ENCODE assay signal across 16 cellular contexts in the genomic region with DNA sequence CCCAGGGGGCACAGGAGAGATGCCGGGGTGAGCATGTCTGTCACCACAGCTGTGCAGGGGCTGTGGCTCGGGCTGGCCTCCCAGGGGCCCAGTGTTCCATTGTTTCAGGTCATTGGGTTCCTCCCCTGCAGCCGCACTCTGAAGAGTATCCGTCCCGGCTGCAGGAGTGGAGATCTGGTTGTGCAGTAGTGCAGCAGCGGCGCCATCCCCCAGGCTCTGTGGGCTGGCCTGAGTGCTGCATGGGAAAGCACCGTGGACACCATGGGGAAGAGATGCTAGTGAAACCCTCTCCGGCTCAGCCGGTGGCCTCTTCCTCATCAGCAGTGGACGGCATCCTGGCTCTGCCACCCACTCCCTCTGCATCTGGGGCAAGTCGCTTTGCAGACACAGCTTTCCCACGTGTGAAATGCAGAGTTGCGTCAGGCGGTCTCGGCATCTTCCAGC. TPM values are rescaled to one million over a fixed set of nuclear protein-coding genes. Genes with fewer than 3 reads are reported as not detected.
A peak's percentile ranks its signal among the peaks of the same experiment; 100 is the strongest.
DNase-seq lines count a peak whose midpoint lies in the region; ATAC-seq and TF ChIP-seq lines count a peak whose summit lies in the region.
"Had no signal": no experiment of that assay in that cellular context is flagged by ENCODE, and none has a peak within 500 bp of the region (broad histone marks: within the 10 kb centered on the region; RNA-seq: fewer than 3 reads in every experiment).

No MANE protein-coding gene starts in this region.

- peak overlapping the region; percentile 28 to 68 (median 46) for H3K27ac ChIP-seq in esophagus muscularis mucosa (replicated peaks in 1 of 4)
- peak overlapping the region in 3 of 4 donors; percentile 22 to 93 (median 89) for H3K27ac ChIP-seq in tibial nerve
- H3K27ac ChIP-seq: SJSA1 had no signal

- POLR2A ChIA-PET in naive thymus-derived CD8-positive, alpha-beta T cell (lab: Charles Lee), result interaction anchor here (1.2 to 4.2 kb wide), 3 partner anchors 11 to 30 kb away, joined by 3 to 43 read pairs (median 4); a partner anchor contains a TSS
- POLR2A ChIA-PET in activated CD4-positive, alpha-beta memory T cell treated with anti-CD3 and anti-CD28 coated beads, Interleukin-2, amount 10 ng/mL, durations not matched to agents 7 days and 5 days (lab: Charles Lee), result interaction anchor here (0.8 to 2.8 kb wide), 2 partner anchors 9 to 29 kb away, joined by 3 to 8 read pairs; a partner anchor contains a TSS

- TF ChIP-seq CTCF in esophagus muscularis mucosa (IDR thresholded peaks at IDR 0.05), result no peak
- no peak for TF ChIP-seq CTCF in tibial nerve (IDR thresholded peaks at IDR 0.05)

- peaks cover 64% of the 10 kb centered on the region for H3K4me1 Mint-ChIP-seq in activated naive CD4-positive, alpha-beta T cell treated with anti-CD3 and anti-CD28 coated beads, Interleukin-2, amount 10 ng/mL, durations not matched to agents 7 days and 5 days
- H3K4me1 Mint-ChIP-seq in naive thymus-derived CD8-positive, alpha-beta T cell, result peaks cover 46 to 90% (median 87%) of the 10 kb centered on the region in 4 donors
- peaks cover 66% of the 10 kb centered on the region for H3K4me1 Mint-ChIP-seq in activated CD4-positive, alpha-beta memory T cell treated with anti-CD3 and anti-CD28 coated beads, Interleukin-2, amount 10 ng/mL, durations not matched to agents 7 days and 5 days

- no peak for ATAC-seq in naive thymus-derived CD8-positive, alpha-beta T cell
- ATAC-seq: activated CD8-positive, alpha-beta T cell treated with anti-CD3 and anti-CD28 coated beads, Interleukin-2, amount 10 ng/mL, durations not matched to agents 7 days and 5 days; GM23338 had no signal

- H3K4me3 Mint-ChIP-seq in activated naive CD4-positive, alpha-beta T cell treated with anti-CD3 and anti-CD28 coated beads, Interleukin-2, amount 10 ng/mL, durations not matched to agents 7 days and 5 days, result no peak overlapping the region
- H3K4me3 Mint-ChIP-seq in naive thymus-derived CD8-positive, alpha-beta T cell, result peak overlapping the region in 1 of 10 donors; percentile 19
- no peak overlapping the region for H3K4me3 Mint-ChIP-seq in activated CD4-positive, alpha-beta memory T cell treated with anti-CD3 and anti-CD28 coated beads, Interleukin-2, amount 10 ng/mL, durations not matched to agents 7 days and 5 days
- H3K4me3 Mint-ChIP-seq: activated CD8-positive, alpha-beta T cell treated with anti-CD3 and anti-CD28 coated beads, Interleukin-2, amount 10 ng/mL, durations not matched to agents 7 days and 5 days; GM23338 had no signal

- 82% methylated on average over 12 of the region's 16 CpGs for WGBS in esophagus muscularis mucosa
- WGBS in tibial nerve, 2 donors, result 63 to 67% methylated on average over 13 to 14 of the region's 16 CpGs

- H3K27ac Mint-ChIP-seq in activated naive CD4-positive, alpha-beta T cell treated with anti-CD3 and anti-CD28 coated beads, Interleukin-2, amount 10 ng/mL, durations not matched to agents 7 days and 5 days, result peak overlapping the region; percentile 13
- H3K27ac Mint-ChIP-seq in naive thymus-derived CD8-positive, alpha-beta T cell, result peak overlapping the region in 8 of 10 donors; percentile 37 to 96 (median 78)
- H3K27ac Mint-ChIP-seq in activated CD4-positive, alpha-beta memory T cell treated with anti-CD3 and anti-CD28 coated beads, Interleukin-2, amount 10 ng/mL, durations not matched to agents 7 days and 5 days, result no peak overlapping the region
- H3K27ac Mint-ChIP-seq: activated CD8-positive, alpha-beta T cell treated with anti-CD3 and anti-CD28 coated beads, Interleukin-2, amount 10 ng/mL, durations not matched to agents 7 days and 5 days; GM23338 had no signal

- H3K4me1 ChIP-seq in esophagus muscularis mucosa, result peaks cover 19 to 45% (median 38%) of the 10 kb centered on the region in 4 donors
- H3K4me1 ChIP-seq in tibial nerve, result peaks cover 5 to 76% (median 52%) of the 10 kb centered on the region in 4 donors

- CTCF ChIA-PET in activated naive CD4-positive, alpha-beta T cell treated with anti-CD3 and anti-CD28 coated beads, Interleukin-2, amount 10 ng/mL, durations not matched to agents 7 days and 5 days (lab: Charles Lee), result no interaction called here
- CTCF ChIA-PET in activated CD4-positive, alpha-beta memory T cell treated with anti-CD3 and anti-CD28 coated beads, Interleukin-2, amount 10 ng/mL, durations not matched to agents 7 days and 5 days (lab: Charles Lee), result no interaction called here

- H3K36me3 ChIP-seq in esophagus muscularis mucosa (peaks cover 0 to 7% (median 0%) of the 10 kb centered on the region in 4 donors), tibial nerve (peaks cover 0 to 9% (median 0%) of the 10 kb centered on the region in 3 donors)
- H3K36me3 ChIP-seq: SJSA1 had no signal

- H3K36me3 Mint-ChIP-seq in activated naive CD4-positive, alpha-beta T cell treated with anti-CD3 and anti-CD28 coated beads, Interleukin-2, amount 10 ng/mL, durations not matched to agents 7 days and 5 days, result peaks cover 22% of the 10 kb centered on the region
- H3K36me3 Mint-ChIP-seq in naive thymus-derived CD8-positive, alpha-beta T cell, result peaks cover 0 to 23% (median 9%) of the 10 kb centered on the region in 3 donors
- H3K36me3 Mint-ChIP-seq in activated CD4-positive, alpha-beta memory T cell treated with anti-CD3 and anti-CD28 coated beads, Interleukin-2, amount 10 ng/mL, durations not matched to agents 7 days and 5 days (ENCODE audit: low read depth), result peaks cover 26% of the 10 kb centered on the region

- H3K4me3 ChIP-seq in esophagus muscularis mucosa (no peak overlapping the region), tibial nerve (no peak overlapping the region)
- H3K4me3 ChIP-seq: GM23338, SJSA1 had no signal

- H3K9me3 ChIP-seq in esophagus muscularis mucosa (no peaks in the 10 kb centered on the region), tibial nerve (no peaks in the 10 kb centered on the region)
- H3K9me3 ChIP-seq: Caco-2, SJSA1 had no signal

- peaks cover 1% of the 10 kb centered on the region for H3K9me3 Mint-ChIP-seq in activated naive CD4-positive, alpha-beta T cell treated with anti-CD3 and anti-CD28 coated beads, Interleukin-2, amount 10 ng/mL, durations not matched to agents 7 days and 5 days
- H3K9me3 Mint-ChIP-seq in naive thymus-derived CD8-positive, alpha-beta T cell, result peaks cover 0 to 1% (median 0%) of the 10 kb centered on the region in 9 donors
- no peaks in the 10 kb centered on the region for H3K9me3 Mint-ChIP-seq in activated CD4-positive, alpha-beta memory T cell treated with anti-CD3 and anti-CD28 coated beads, Interleukin-2, amount 10 ng/mL, durations not matched to agents 7 days and 5 days
- H3K9me3 Mint-ChIP-seq: GM23338 had no signal

- TF ChIP-seq EP300 in esophagus muscularis mucosa (IDR thresholded peaks at IDR 0.05) (no peak), tibial nerve (IDR thresholded peaks at IDR 0.05) (no peak)

- intact Hi-C loops in esophagus muscularis mucosa (cut with DNase I), result no loop called here

- no peaks in the 10 kb centered on the region for H3K27me3 Mint-ChIP-seq in activated naive CD4-positive, alpha-beta T cell treated with anti-CD3 and anti-CD28 coated beads, Interleukin-2, amount 10 ng/mL, durations not matched to agents 7 days and 5 days
- H3K27me3 Mint-ChIP-seq in naive thymus-derived CD8-positive, alpha-beta T cell, result no peaks in the 10 kb centered on the region
- no peaks in the 10 kb centered on the region for H3K27me3 Mint-ChIP-seq in activated CD4-positive, alpha-beta memory T cell treated with anti-CD3 and anti-CD28 coated beads, Interleukin-2, amount 10 ng/mL, durations not matched to agents 7 days and 5 days

- no peak for DNase-seq in activated naive CD4-positive, alpha-beta T cell treated with anti-CD3 and anti-CD28 coated beads, Interleukin-2, amount 10 ng/mL, durations not matched to agents 7 days and 5 days
- no peak for DNase-seq in activated naive CD4-positive, alpha-beta T cell treated with anti-CD3 and anti-CD28 coated beads, Interleukin-2, amount 50 U/mL, for 16 hours
- DNase-seq in esophagus muscularis mucosa (ENCODE audit: extremely low spot score), result no peak
- DNase-seq in naive thymus-derived CD8-positive, alpha-beta T cell, result no peak
- no peak for DNase-seq in tibial nerve (ENCODE audit: low spot score in 2 of 2)
- DNase-seq in stimulated activated CD4-positive, alpha-beta T cell treated with anti-CD3 and anti-CD28 coated beads, Interleukin-4, amount 100 ng/mL, for 24 hours, result no peak
- no peak for DNase-seq in ureter (ENCODE audit: low spot score)
- no peak for DNase-seq in activated CD4-positive, alpha-beta memory T cell treated with anti-CD3 and anti-CD28 coated beads, Interleukin-2, amount 10 ng/mL, durations not matched to agents 7 days and 5 days
- DNase-seq: 8988T; activated CD8-positive, alpha-beta T cell treated with anti-CD3 and anti-CD28 coated beads, Interleukin-2, amount 10 ng/mL, durations not matched to agents 7 days and 5 days; Caco-2; cortex of kidney; NCI-H2171 treated with DMSO at 0.1 percent for 48 hours; occipital lobe had no signal

- TF ChIP-seq POLR2A in esophagus muscularis mucosa (IDR thresholded peaks at IDR 0.05; ENCODE audit: low read depth), result no peak
- TF ChIP-seq POLR2A in tibial nerve (IDR thresholded peaks at IDR 0.05), result no peak

- no peaks in the 10 kb centered on the region for H3K27me3 ChIP-seq in esophagus muscularis mucosa
- no peaks in the 10 kb centered on the region for H3K27me3 ChIP-seq in tibial nerve
- H3K27me3 ChIP-seq: SJSA1 had no signal

RNA-seq across cellular contexts. Expression of a gene that starts 29.2 kb away (rescaled TPM):
- total RNA-seq in esophagus muscularis mucosa, result 10 to 100 TPM; 37.0 to 49.4 (median 44.2) TPM
- total RNA-seq in naive thymus-derived CD8-positive, alpha-beta T cell, result 10 to 100 TPM; 77.3 to 78.2 TPM
- polyA plus RNA-seq in naive thymus-derived CD8-positive, alpha-beta T cell, result 10 to 100 TPM; 34.8 to 47.0 (median 36.7) TPM
- 10 to 100 TPM; 46.9 to 65.7 (median 51.3) TPM for total RNA-seq in tibial nerve
- 44.8 TPM for total RNA-seq in ureter
- 10 to 100 TPM; 53.7 to 55.3 TPM for total RNA-seq in activated CD4-positive, alpha-beta memory T cell treated with anti-CD3 and anti-CD28 coated beads, Interleukin-2, amount 10 ng/mL, durations not matched to agents 7 days and 5 days
